In genomic region chr1:226534098-226534497, GRCh38 we compare ENCODE assay signal across 35 cellular contexts.
"Had no signal": no experiment of that assay in that cellular context is flagged by ENCODE, and none has a peak within 500 bp of the region (broad histone marks: within the 10 kb centered on the region; RNA-seq: fewer than 3 reads in every experiment).

No MANE protein-coding gene starts in this region.

- H3K36me3 ChIP-seq: MG63 had no signal

- DNase-seq: Karpas-422, Kasumi-1, MG63, MM.1S, MV-4-11, NCI-H1048, NCI-H1092, NCI-H1092 treated with DMSO at 0.1 percent for 48 hours, NCI-H1105, NCI-H1105 treated with DMSO at 0.1 percent for 48 hours, NCI-H1417, NCI-H1417 treated with DMSO at 0.1 percent for 48 hours, NCI-H1436, NCI-H1436 treated with DMSO at 0.1 percent for 48 hours, NCI-H146, NCI-H1694, NCI-H1694 treated with DMSO at 0.1 percent for 48 hours, NCI-H187, NCI-H187 treated with DMSO at 0.1 percent for 48 hours, NCI-H1930, NCI-H2029, NCI-H2029 treated with DMSO at 0.1 percent for 48 hours, NCI-H2081, NCI-H2081 treated with DMSO at 0.1 percent for 48 hours, NCI-H2107, NCI-H2171, NCI-H2171 treated with DMSO at 0.1 percent for 48 hours, NCI-H2227 treated with DMSO at 0.1 percent for 48 hours, NCI-H226, NCI-H345, NCI-H446, NCI-H446 treated with DMSO at 0.1 percent for 48 hours, NCI-H510A, NCI-H510A treated with DMSO at 0.1 percent for 48 hours, NCI-H524 had no signal

- H3K9me3 ChIP-seq: MG63 had no signal

- H3K4me3 ChIP-seq: MG63 had no signal
